Comparison of ENCODE assay signal across 13 cellular contexts in genomic region chrX:54492340-54492739, GRCh38. TPM values are rescaled to one million over a fixed set of nuclear protein-coding genes. Genes with fewer than 3 reads are reported as not detected.
A peak's percentile ranks its signal among the peaks of the same experiment; 100 is the strongest.
DNase-seq lines count a peak whose midpoint lies in the region; TF ChIP-seq lines count a peak whose summit lies in the region.
"Had no signal": no experiment of that assay in that cellular context is flagged by ENCODE, and none has a peak within 500 bp of the region (broad histone marks: within the 10 kb centered on the region; RNA-seq: fewer than 3 reads in every experiment).

No MANE protein-coding gene starts in this region.

- peak; percentile 9 for DNase-seq in NCI-H82 (lab: John Stamatoyannopoulos, UW)
- DNase-seq in NCI-H82 treated with DMSO at 0.1 percent for 48 hours (lab: John Stamatoyannopoulos, UW; ENCODE audit: unreplicated experiment): no peak
- DNase-seq in adipocyte (ENCODE audit: low read depth): peak; percentile 73
- DNase-seq in foreskin fibroblast: peak; percentile 73 to 88
- DNase-seq in uterus: peak; percentile 31 to 39
- DNase-seq in COR-L47 (lab: John Stamatoyannopoulos, UW): no peak
- no peak for DNase-seq in OCI-M2 (lab: John Stamatoyannopoulos, UW; ENCODE audit: unreplicated experiment)
- DNase-seq in NCI-H774 (lab: John Stamatoyannopoulos, UW): no peak
- DNase-seq: activated CD4-positive, alpha-beta memory T cell treated with anti-CD3 and anti-CD28 coated beads, Interleukin-2, amount 10 ng/mL, durations not matched to agents 7 days and 5 days; islet precursor cell; NCI-H510A had no signal

- H3K27ac ChIP-seq in uterus: peak overlapping the region; percentile 43 to 54
- H3K27ac ChIP-seq: ovary, thyroid gland had no signal

- H3K27me3 ChIP-seq in adipocyte (replicated peaks; ENCODE audit: control insufficient read depth, insufficient read depth, low read length) (peaks cover 4% of the 10 kb centered on the region), uterus (no peaks in the 10 kb centered on the region)
- H3K27me3 ChIP-seq: ovary, thyroid gland had no signal

- intact Hi-C loops in uterus (cut with DNase I; ENCODE audit: low total_unique reads): no loop called here

- no peak for TF ChIP-seq POLR2A in uterus (IDR thresholded peaks at IDR 0.05)

- no peaks in the 10 kb centered on the region for H3K36me3 ChIP-seq in adipocyte (ENCODE audit: control insufficient read depth, insufficient read depth, low read length, severe bottlenecking)
- H3K36me3 ChIP-seq in uterus: no peaks in the 10 kb centered on the region
- H3K36me3 ChIP-seq: ovary, thyroid gland had no signal

- no peaks in the 10 kb centered on the region for H3K9me3 ChIP-seq in adipocyte (ENCODE audit: control insufficient read depth, low read length)
- no peaks in the 10 kb centered on the region for H3K9me3 ChIP-seq in uterus
- H3K9me3 ChIP-seq: ovary, thyroid gland had no signal

- TF ChIP-seq CTCF in foreskin fibroblast (IDR thresholded peaks at IDR 0.05; ENCODE audit: low read depth, low read length) (no peak), uterus (IDR thresholded peaks at IDR 0.05) (no peak)

- peak overlapping the region; percentile 67 for H3K9ac ChIP-seq in adipocyte (ENCODE audit: low read length)

- peaks cover 29% of the 10 kb centered on the region for H3K4me1 ChIP-seq in adipocyte (ENCODE audit: control insufficient read depth, insufficient read depth, low read length)
- no peaks in the 10 kb centered on the region for H3K4me1 ChIP-seq in uterus
- H3K4me1 ChIP-seq: thyroid gland had no signal

- H3K4me3 ChIP-seq in adipocyte (ENCODE audit: low read length): no peak overlapping the region
- H3K4me3 ChIP-seq in foreskin fibroblast (ENCODE audit: low read depth in 1 of 2, low read length in 2 of 2): peak overlapping the region; percentile 15 to 18
- H3K4me3 ChIP-seq in uterus: no peak overlapping the region
- H3K4me3 ChIP-seq: ovary, thyroid gland had no signal

RNA-seq across cellular contexts. Expression of gene FGD1, which starts 3.7 kb away (rescaled TPM):
- total RNA-seq in uterus: 10 to 100 TPM in 2 of 4 donors, 1 to 10 TPM in 1, under 1 TPM in 1; 0.51 to 14.6 (median 9.0) TPM

RNA-seq across cellular contexts. Expression of gene GNL3L, which starts 37.7 kb away (rescaled TPM):
- total RNA-seq in uterus: 10 to 100 TPM in 3 of 4 donors, 1 to 10 TPM in 1; 8.5 to 39.6 (median 34.5) TPM

RNA-seq across cellular contexts. Expression of gene TSR2, which starts 52.1 kb away (rescaled TPM):
- total RNA-seq in uterus: 10 to 100 TPM in 3 of 4 donors, 1 to 10 TPM in 1; 5.6 to 46.3 (median 14.6) TPM

Comparison
In these comparisons a context has a peak if more than half of its experiments do, and no peak if none do; other contexts are left out.
1. DNase-seq: peak in NCI-H82 (single experiment), adipocyte (single experiment), foreskin fibroblast (2 of 2) and uterus (2 of 2); none in NCI-H82 treated with DMSO at 0.1 percent for 48 hours (single experiment), COR-L47 (single experiment), OCI-M2 (single experiment) and NCI-H774 (single experiment).
2. H3K4me3 ChIP-seq: peak in foreskin fibroblast (2 of 2); none in adipocyte (single experiment) and uterus (0 of 2).